23 cellular contexts compared by ENCODE assay signal in genomic region chr3:194621947-194622346, GRCh38. TPM values are rescaled to one million over a fixed set of nuclear protein-coding genes. Genes with fewer than 3 reads are reported as not detected.
A peak's percentile ranks its signal among the peaks of the same experiment; 100 is the strongest.
DNase-seq lines count a peak whose midpoint lies in the region; ATAC-seq and TF ChIP-seq lines count a peak whose summit lies in the region.
"Had no signal": no experiment of that assay in that cellular context is flagged by ENCODE, and none has a peak within 500 bp of the region (broad histone marks: within the 10 kb centered on the region; RNA-seq: fewer than 3 reads in every experiment).

No MANE protein-coding gene starts in this region.

- H3K9ac ChIP-seq in HUES6 (ENCODE audit: low read length), result peak overlapping the region; percentile 19
- H3K9ac ChIP-seq: KMS-11 had no signal

- H3K4me3 ChIP-seq in HUES6 (ENCODE audit: low read depth, low read length) (no peak overlapping the region), osteoblast (ENCODE audit: insufficient read depth, low read length) (no peak overlapping the region)

- no peaks in the 10 kb centered on the region for H3K79me2 ChIP-seq in osteoblast (ENCODE audit: insufficient read depth, low read length)

- H3K27me3 ChIP-seq in HUES6 (ENCODE audit: control insufficient read depth, insufficient read depth, low read length), result no peaks in the 10 kb centered on the region
- H3K27me3 ChIP-seq in osteoblast (ENCODE audit: insufficient read depth, low read length), result no peaks in the 10 kb centered on the region

- no peak overlapping the region for H3K4me2 ChIP-seq in osteoblast (ENCODE audit: insufficient read depth, low read length)
- H3K4me2 ChIP-seq: KMS-11 had no signal

- H2AFZ ChIP-seq in osteoblast (ENCODE audit: low read length), result no peak overlapping the region

- no peak overlapping the region for H3K27ac ChIP-seq in HUES6 (ENCODE audit: low read depth, low read length)
- no peak overlapping the region for H3K27ac ChIP-seq in osteoblast (ENCODE audit: low read depth, low read length)
- H3K27ac ChIP-seq: 22Rv1, KMS-11 had no signal

- peak overlapping the region; percentile 45 for H3K27ac Mint-ChIP-seq in activated naive CD4-positive, alpha-beta T cell treated with anti-CD3 and anti-CD28 coated beads, Interleukin-2, amount 10 ng/mL, durations not matched to agents 7 days and 5 days
- H3K27ac Mint-ChIP-seq in chondrocyte (ENCODE audit: unreplicated experiment), result no peak overlapping the region
- H3K27ac Mint-ChIP-seq: B cell; CD4-positive, CD25-positive, alpha-beta regulatory T cell; IgD-negative memory B cell had no signal

- no peaks in the 10 kb centered on the region for H4K20me1 ChIP-seq in osteoblast (ENCODE audit: insufficient read depth, low read length)

- no peaks in the 10 kb centered on the region for H3K27me3 Mint-ChIP-seq in activated naive CD4-positive, alpha-beta T cell treated with anti-CD3 and anti-CD28 coated beads, Interleukin-2, amount 10 ng/mL, durations not matched to agents 7 days and 5 days
- no peaks in the 10 kb centered on the region for H3K27me3 Mint-ChIP-seq in chondrocyte (ENCODE audit: low read depth)
- H3K27me3 Mint-ChIP-seq: B cell; CD4-positive, CD25-positive, alpha-beta regulatory T cell; IgD-negative memory B cell had no signal

- H3K36me3 ChIP-seq in HUES6 (ENCODE audit: control insufficient read depth, insufficient read depth, low read length) (peaks cover 22% of the 10 kb centered on the region), osteoblast (ENCODE audit: insufficient read depth, low read length) (peaks cover 51% of the 10 kb centered on the region)

- no peak for DNase-seq in activated naive CD4-positive, alpha-beta T cell treated with anti-CD3 and anti-CD28 coated beads, Interleukin-2, amount 10 ng/mL, durations not matched to agents 7 days and 5 days
- no peak for DNase-seq in activated naive CD4-positive, alpha-beta T cell (lab: John Stamatoyannopoulos, UW)
- peak; percentile 54 for DNase-seq in chondrocyte (ENCODE audit: low spot score)
- peak; percentile 68 for DNase-seq in osteoblast (ENCODE audit: insufficient read length, low spot score, missing footprints)
- no peak for DNase-seq in D341Med (ENCODE audit: low spot score)
- no peak for DNase-seq in SK-N-DZ (ENCODE audit: low spot score)
- DNase-seq: CD4-positive, CD25-positive, alpha-beta regulatory T cell; EL; GDM1; NCI-H1048; NCI-H1417; NCI-H1694 treated with DMSO at 0.1 percent for 48 hours; NCI-H2081; NCI-H2227 treated with DMSO at 0.1 percent for 48 hours; NCI-H526 treated with DMSO at 0.1 percent for 48 hours; OCI-M1 had no signal

- no peaks in the 10 kb centered on the region for H3K9me3 Mint-ChIP-seq in activated naive CD4-positive, alpha-beta T cell treated with anti-CD3 and anti-CD28 coated beads, Interleukin-2, amount 10 ng/mL, durations not matched to agents 7 days and 5 days
- no peaks in the 10 kb centered on the region for H3K9me3 Mint-ChIP-seq in chondrocyte (ENCODE audit: low read depth)
- H3K9me3 Mint-ChIP-seq: CD4-positive, CD25-positive, alpha-beta regulatory T cell; IgD-negative memory B cell had no signal

- H3K4me1 ChIP-seq in HUES6 (ENCODE audit: control insufficient read depth, insufficient read depth, low read length), result peaks cover 9% of the 10 kb centered on the region; the same call in 1 of the 2 replicates
- H3K4me1 ChIP-seq in osteoblast (ENCODE audit: insufficient read depth, low read length), result no peaks in the 10 kb centered on the region

- H3K9me3 ChIP-seq in HUES6 (ENCODE audit: control insufficient read depth, insufficient read depth, low read depth, low read length) (no peaks in the 10 kb centered on the region), osteoblast (ENCODE audit: low read depth, low read length) (no peaks in the 10 kb centered on the region)

- H3K4me3 Mint-ChIP-seq in activated naive CD4-positive, alpha-beta T cell treated with anti-CD3 and anti-CD28 coated beads, Interleukin-2, amount 10 ng/mL, durations not matched to agents 7 days and 5 days, result no peak overlapping the region
- no peak overlapping the region for H3K4me3 Mint-ChIP-seq in chondrocyte (ENCODE audit: unreplicated experiment)
- H3K4me3 Mint-ChIP-seq: B cell; CD4-positive, CD25-positive, alpha-beta regulatory T cell; IgD-negative memory B cell had no signal

- no peak for TF ChIP-seq CTCF in chondrocyte (IDR thresholded peaks at IDR 0.05)
- TF ChIP-seq CTCF in osteoblast (IDR thresholded peaks at IDR 0.05; ENCODE audit: extremely low read depth, low read depth, low read length), result no peak

- ATAC-seq in HG03045 (IDR thresholded peaks at IDR 0.05; ENCODE audit: unreplicated experiment), result no peak
- ATAC-seq: SK-N-SH treated with all-trans-retinoic acid at 6 μM for 48 hours had no signal

- CTCF ChIA-PET in activated naive CD4-positive, alpha-beta T cell treated with anti-CD3 and anti-CD28 coated beads, Interleukin-2, amount 10 ng/mL, durations not matched to agents 7 days and 5 days (lab: Charles Lee), result no interaction called here

- no peaks in the 10 kb centered on the region for H3K36me3 Mint-ChIP-seq in activated naive CD4-positive, alpha-beta T cell treated with anti-CD3 and anti-CD28 coated beads, Interleukin-2, amount 10 ng/mL, durations not matched to agents 7 days and 5 days
- H3K36me3 Mint-ChIP-seq in chondrocyte (ENCODE audit: low read depth), result peaks cover 22% of the 10 kb centered on the region
- H3K36me3 Mint-ChIP-seq: CD4-positive, CD25-positive, alpha-beta regulatory T cell; IgD-negative memory B cell had no signal

- H3K4me1 Mint-ChIP-seq in activated naive CD4-positive, alpha-beta T cell treated with anti-CD3 and anti-CD28 coated beads, Interleukin-2, amount 10 ng/mL, durations not matched to agents 7 days and 5 days, result no peaks in the 10 kb centered on the region
- H3K4me1 Mint-ChIP-seq in chondrocyte (ENCODE audit: low read depth), result no peaks in the 10 kb centered on the region
- H3K4me1 Mint-ChIP-seq: B cell; CD4-positive, CD25-positive, alpha-beta regulatory T cell; IgD-negative memory B cell had no signal

RNA-seq across cellular contexts. Expression of gene TMEM44, which starts 11.3 kb away (rescaled TPM):
- 14.5 to 25.1 TPM (median 25.0 TPM) in 3 replicates for total RNA-seq in chondrocyte
- 18.8 and 20.3 TPM in 2 replicates for total RNA-seq in osteoblast
- polyA plus RNA-seq in SK-N-DZ (2014; cell fraction: cytosol; rRNA removed), result 11.8 and 21.0 TPM in 2 replicates
- 42.9 and 51.7 TPM in 2 replicates for polyA plus RNA-seq in SK-N-DZ (2014; cell fraction: nucleus; rRNA removed)

RNA-seq across cellular contexts. Expression of gene LSG1, which starts 50.0 kb away (rescaled TPM):
- total RNA-seq in chondrocyte, result 20.4 to 30.2 TPM (median 22.5 TPM) in 3 replicates
- 40.9 and 41.5 TPM in 2 replicates for total RNA-seq in osteoblast
- polyA plus RNA-seq in SK-N-DZ (2014; cell fraction: cytosol; rRNA removed), result 50.0 and 68.5 TPM in 2 replicates
- 98.1 and 109 TPM in 2 replicates for polyA plus RNA-seq in SK-N-DZ (2014; cell fraction: nucleus; rRNA removed)

Comparison
In these comparisons a context has a peak if more than half of its experiments do, and no peak if none do; other contexts are left out.
1. DNase-seq: peak in chondrocyte (single experiment) and osteoblast (single experiment); none in activated naive CD4-positive, alpha-beta T cell treated with anti-CD3 and anti-CD28 coated beads, Interleukin-2, amount 10 ng/mL, durations not matched to agents 7 days and 5 days (single experiment), activated naive CD4-positive, alpha-beta T cell (0 of 4), D341Med (single experiment) and SK-N-DZ (single experiment).